In genomic region chr3:113441051-113441770, GRCh38 we compare ENCODE assay signal across 8 cellular contexts. TPM values are rescaled to one million over a fixed set of nuclear protein-coding genes. Genes with fewer than 3 reads are reported as not detected.
DNase-seq lines count a peak whose midpoint lies in the region; ATAC-seq, FAIRE-seq and TF ChIP-seq lines count a peak whose summit lies in the region.

Gene CFAP44, minus strand, starts transcription at chr3:113441493. Its CDS starts 7,829 bp downstream, at chr3:113433664.

- no peak for TF ChIP-seq POLR2A in HepG2 (IDR thresholded peaks at IDR 0.05; ENCODE audit: insufficient read depth in 1 of 2, low read depth in 2 of 2, low read length in 2 of 2)

- peak within 1 kb of the TSS; percentile 71 for H3K4me2 ChIP-seq in HepG2 (ENCODE audit: low read depth, low read length)

- CTCF ChIA-PET in activated CD8-positive, alpha-beta T cell treated with anti-CD3 and anti-CD28 coated beads for 36 hours (lab: Charles Lee): interaction anchor here (1.0 to 1.4 kb wide), 2 partner anchors 44 to 51 kb away, joined by 3 read pairs; no protein-coding TSS in a partner anchor
- CTCF ChIA-PET in HepG2 (lab: Yijun Ruan, JAX; ENCODE audit: low intra/inter-chr PET ratio, low total read pairs): no interaction called here

- H3K27ac Mint-ChIP-seq in activated CD8-positive, alpha-beta T cell treated with anti-CD3 and anti-CD28 coated beads for 36 hours: no peak within 1 kb of the TSS

- peak within 1 kb of the TSS; percentile 59 for H3K9ac ChIP-seq in HepG2 (ENCODE audit: insufficient read depth, low read depth, low read length)

- ATAC-seq in GM18867 (IDR thresholded peaks at IDR 0.05; ENCODE audit: unreplicated experiment) (peak; percentile 46), HepG2 (peak; percentile 98), GM18861 (IDR thresholded peaks at IDR 0.05; ENCODE audit: unreplicated experiment) (no peak)
- ATAC-seq in activated CD8-positive, alpha-beta T cell treated with anti-CD3 and anti-CD28 coated beads for 36 hours: peak; percentile 83

- peak; percentile 62 for DNase-seq in activated CD8-positive, alpha-beta T cell treated with anti-CD3 and anti-CD28 coated beads for 36 hours
- peak; percentile 4 for DNase-seq in effector CD4-positive, alpha-beta T cell
- peak; percentile 68 for DNase-seq in HepG2 (ENCODE audit: low spot score)
- peak; percentile 42 to 56 for DNase-seq in stimulated activated CD4-positive, alpha-beta T cell treated with anti-CD3 and anti-CD28 coated beads, Interleukin-2, amount 100 ng/mL, for 24 hours
- DNase-seq in NCI-H69 (lab: John Stamatoyannopoulos, UW): no peak
- no peak for DNase-seq in SIG-M5 treated with dmso at 0.1 percent for 504 hours (lab: John Stamatoyannopoulos, UW; ENCODE audit: unreplicated experiment)

- TF ChIP-seq EP300 in HepG2 (IDR thresholded peaks at IDR 0.05; ENCODE audit: low read depth in 2 of 2, low read length in 2 of 2): no peak
- no peak for TF ChIP-seq EP300 in HepG2 (CRISPR knock-in tag; IDR thresholded peaks at IDR 0.05; ENCODE audit: borderline replicate concordance)

- intact Hi-C loops in activated CD8-positive, alpha-beta T cell treated with anti-CD3 and anti-CD28 coated beads for 36 hours (cut with micrococcal nuclease): no loop called here
- intact Hi-C loops in HepG2 (cut with micrococcal nuclease; ENCODE audit: unreplicated experiment): no loop called here

- H3K4me3 Mint-ChIP-seq in activated CD8-positive, alpha-beta T cell treated with anti-CD3 and anti-CD28 coated beads for 36 hours: peak within 1 kb of the TSS; percentile 26

- peaks cover 6% of the 10 kb centered on the region for H3K4me1 Mint-ChIP-seq in activated CD8-positive, alpha-beta T cell treated with anti-CD3 and anti-CD28 coated beads for 36 hours (ENCODE audit: low read depth)

- no peaks in the 10 kb centered on the region for H3K27me3 ChIP-seq in HepG2 (ENCODE audit: control insufficient read depth in 1 of 2, insufficient read depth in 2 of 2, low read length in 2 of 2)

- no peak for TF ChIP-seq CTCF in activated CD8-positive, alpha-beta T cell treated with anti-CD3 and anti-CD28 coated beads for 36 hours (IDR thresholded peaks at IDR 0.05)
- TF ChIP-seq CTCF in HepG2 (CRISPR knock-in tag; IDR thresholded peaks at IDR 0.05): no peak

- no peaks in the 10 kb centered on the region for H3K9me3 Mint-ChIP-seq in activated CD8-positive, alpha-beta T cell treated with anti-CD3 and anti-CD28 coated beads for 36 hours

- peak within 1 kb of the TSS in 2 of 3 experiments; percentile 34 to 47; a peak in 4 of 6 replicates for H3K4me3 ChIP-seq in HepG2 (replicated peaks in 1 of 3; ENCODE audit: insufficient read depth in 1 of 3, low read depth in 2 of 3, low read length in 3 of 3)

- no peak within 1 kb of the TSS for H2AFZ ChIP-seq in HepG2 (ENCODE audit: low read length)

- no peaks in the 10 kb centered on the region for H3K79me2 ChIP-seq in HepG2 (ENCODE audit: insufficient read depth, low read length)

- no peaks in the 10 kb centered on the region for H3K9me3 ChIP-seq in HepG2 (ENCODE audit: low read length)

- WGBS in HepG2 (ENCODE audit: low lambda C conversion rate): 74% methylated on average over 36 of the region's 44 CpGs

- POLR2A ChIA-PET in activated CD8-positive, alpha-beta T cell treated with anti-CD3 and anti-CD28 coated beads for 36 hours (lab: Charles Lee): interaction anchor here (0.6 kb wide), 1 partner anchor 255 kb away, joined by 3 read pairs; the partner anchor contains the start of gene USF3
- POLR2A ChIA-PET in HepG2 (lab: Yijun Ruan, JAX): interaction anchor here (1.5 kb wide), 1 partner anchor 74 kb away, joined by 5 read pairs; the partner anchor contains the start of gene SPICE1

- no peaks in the 10 kb centered on the region for H3K4me1 ChIP-seq in HepG2 (ENCODE audit: insufficient read depth, low read length)

- in situ Hi-C loops in HepG2 (cut with HindIII; ENCODE audit: extremely low pct_ligation_motif_present, low pct_unique_long_range_greater_than_20kb): no loop called here

- FAIRE-seq in HepG2 (lab: Jason Lieb, UNC): no peak

- no TSS peak for BruUV-seq in HepG2 (replicated peaks; lab: Mats Ljungman, UMichigan)

- H3K36me3 Mint-ChIP-seq in activated CD8-positive, alpha-beta T cell treated with anti-CD3 and anti-CD28 coated beads for 36 hours (ENCODE audit: low read depth): peaks cover 4% of the 10 kb centered on the region

- H4K20me1 ChIP-seq in HepG2 (ENCODE audit: insufficient read depth, low read length): no peaks in the 10 kb centered on the region

- H3K36me3 ChIP-seq in HepG2 (replicated peaks in 1 of 2; ENCODE audit: control insufficient read depth in 1 of 2, insufficient read depth in 2 of 2, low read length in 2 of 2): peaks cover 3 to 5% of the 10 kb centered on the region in 2 experiments; a peak in 3 of 5 replicates

- no peaks in the 10 kb centered on the region for H3K27me3 Mint-ChIP-seq in activated CD8-positive, alpha-beta T cell treated with anti-CD3 and anti-CD28 coated beads for 36 hours

- TF ChIP-seq RAD21 in HepG2 (CRISPR knock-in tag; IDR thresholded peaks at IDR 0.05): no peak

- H3K27ac ChIP-seq in HepG2 (ENCODE audit: extremely low read length, insufficient read depth, low read length): peak within 1 kb of the TSS; percentile 34

TF ChIP-seq in HepG2, 621 proteins besides CTCF, POLR2A, EP300 and RAD21 (continues in another document):
- TF ChIP-seq SAP130 (CRISPR knock-in tag; IDR thresholded peaks at IDR 0.05; ENCODE audit: low read depth) (no peak), ZNF652 (CRISPR knock-in tag; IDR thresholded peaks at IDR 0.05; ENCODE audit: borderline replicate concordance, low read depth) (no peak), ZMAT5 (CRISPR knock-in tag; IDR thresholded peaks at IDR 0.05; ENCODE audit: borderline replicate concordance, low read depth) (no peak), GATAD1 (CRISPR knock-in tag; IDR thresholded peaks at IDR 0.05) (no peak), ERF (CRISPR knock-in tag; IDR thresholded peaks at IDR 0.05) (no peak), LCORL (IDR thresholded peaks at IDR 0.05) (no peak), LCORL (CRISPR knock-in tag; IDR thresholded peaks at IDR 0.05) (no peak), PPARG (CRISPR knock-in tag; conservative IDR thresholded peaks at IDR 0.05) (no peak), TCF12 (IDR thresholded peaks at IDR 0.05) (no peak), TCF12 (CRISPR knock-in tag; IDR thresholded peaks at IDR 0.05) (no peak), ZNF841 (CRISPR knock-in tag; IDR thresholded peaks at IDR 0.05; ENCODE audit: borderline replicate concordance) (no peak), ZNF563 (CRISPR knock-in tag; IDR thresholded peaks at IDR 0.05) (0 out of 2 replicates have a peak, but pooled peaks have one; percentile 18), ZNF547 (CRISPR knock-in tag; IDR thresholded peaks at IDR 0.05) (no peak), HNRNPH1 (optimal IDR thresholded peaks at IDR 0.05; ENCODE audit: low read depth, low read length) (no peak), IKZF5 (CRISPR knock-in tag; IDR thresholded peaks at IDR 0.05) (no peak), RFX1 (IDR thresholded peaks at IDR 0.05) (peak; percentile 76), CC2D1A (CRISPR knock-in tag; IDR thresholded peaks at IDR 0.05) (no peak), ZNF34 (CRISPR knock-in tag; IDR thresholded peaks at IDR 0.05; ENCODE audit: borderline replicate concordance) (no peak), ZNF891 (CRISPR knock-in tag; IDR thresholded peaks at IDR 0.05) (no peak), ZNF768 (CRISPR knock-in tag; IDR thresholded peaks at IDR 0.05) (peak; percentile 22; the same call in 1 of the 2 replicates), AGO1 (IDR thresholded peaks at IDR 0.05; ENCODE audit: low read depth, low read length, poor library complexity, severe bottlenecking) (no peak)

RNA-seq across cellular contexts. Expression of gene CFAP44, which starts in this region (rescaled TPM):
- 1 to 10 TPM; 3.1 to 3.6 TPM for total RNA-seq in activated CD8-positive, alpha-beta T cell treated with anti-CD3 and anti-CD28 coated beads for 36 hours
- 0.90 and 4.7 TPM in 2 replicates for total RNA-seq in HepG2 (2016; rRNA removed; fragmentation: Illumina TruSeq; extraction: Trizol)
- total RNA-seq in HepG2 (2016; cell fraction: cytosol; rRNA removed; fragmentation: Illumina TruSeq; extraction: Trizol; ENCODE audit: low read depth): 5.5 and 9.5 TPM in 2 replicates
- total RNA-seq in HepG2 (2016; cell fraction: insoluble cytoplasmic fraction; rRNA removed; fragmentation: Illumina TruSeq; extraction: Trizol): 1.8 and 5.3 TPM in 2 replicates
- 1.2 and 2.6 TPM in 2 replicates for total RNA-seq in HepG2 (2016; cell fraction: membrane; rRNA removed; fragmentation: Illumina TruSeq; extraction: Trizol)
- 11.4 and 12.9 TPM in 2 replicates for total RNA-seq in HepG2 (2016; cell fraction: nucleus; rRNA removed; fragmentation: Illumina TruSeq; extraction: Trizol)
- polyA plus RNA-seq in HepG2 (2011; rRNA removed): 1.7 and 2.1 TPM in 2 replicates
- polyA plus RNA-seq in HepG2 (2011; cell fraction: cytosol; rRNA removed): 0.17 and 0.22 TPM in 2 replicates
- 8.3 and 9.3 TPM in 2 replicates for polyA plus RNA-seq in HepG2 (2011; cell fraction: nucleus; rRNA removed)
- polyA plus RNA-seq in HepG2 (2012): 1.9 and 3.5 TPM in 2 replicates
- 0.07 and 0.16 TPM in 2 replicates for polyA plus RNA-seq in HepG2 (2016; cell fraction: cytosol; fragmentation: Illumina TruSeq; extraction: Trizol; ENCODE audit: low read depth)
- polyA plus RNA-seq in HepG2 (2016; cell fraction: insoluble cytoplasmic fraction; fragmentation: Illumina TruSeq; extraction: Trizol; ENCODE audit: low read depth): 1.3 and 1.7 TPM in 2 replicates
- polyA plus RNA-seq in HepG2 (2016; cell fraction: membrane; fragmentation: Illumina TruSeq; extraction: Trizol; ENCODE audit: low read depth): 0.23 and 0.32 TPM in 2 replicates
- polyA plus RNA-seq in HepG2 (2016; cell fraction: nucleus; fragmentation: Illumina TruSeq; extraction: Trizol; ENCODE audit: insufficient read depth, low read depth): 18.0 and 21.1 TPM in 2 replicates
- 2.9 and 5.7 TPM in 2 replicates for polyA minus RNA-seq in HepG2 (2011; rRNA and poly(A)+ RNA removed; ENCODE audit: low replicate concordance)
- polyA minus RNA-seq in HepG2 (2011; cell fraction: cytosol; rRNA and poly(A)+ RNA removed): 0.49 and 0.53 TPM in 2 replicates
- 15.9 and 20.9 TPM in 2 replicates for polyA minus RNA-seq in HepG2 (2011; cell fraction: nucleus; rRNA and poly(A)+ RNA removed)

Comparison
In these comparisons a context has a peak if more than half of its experiments do, and no peak if none do; other contexts are left out.
1. DNase-seq: peak in activated CD8-positive, alpha-beta T cell treated with anti-CD3 and anti-CD28 coated beads for 36 hours (single experiment), effector CD4-positive, alpha-beta T cell (single experiment), HepG2 (single experiment) and stimulated activated CD4-positive, alpha-beta T cell treated with anti-CD3 and anti-CD28 coated beads, Interleukin-2, amount 100 ng/mL, for 24 hours (2 of 2); none in NCI-H69 (single experiment) and SIG-M5 treated with dmso at 0.1 percent for 504 hours (single experiment).